Comparison of ENCODE assay signal across 8 cellular contexts in the genomic region with DNA sequence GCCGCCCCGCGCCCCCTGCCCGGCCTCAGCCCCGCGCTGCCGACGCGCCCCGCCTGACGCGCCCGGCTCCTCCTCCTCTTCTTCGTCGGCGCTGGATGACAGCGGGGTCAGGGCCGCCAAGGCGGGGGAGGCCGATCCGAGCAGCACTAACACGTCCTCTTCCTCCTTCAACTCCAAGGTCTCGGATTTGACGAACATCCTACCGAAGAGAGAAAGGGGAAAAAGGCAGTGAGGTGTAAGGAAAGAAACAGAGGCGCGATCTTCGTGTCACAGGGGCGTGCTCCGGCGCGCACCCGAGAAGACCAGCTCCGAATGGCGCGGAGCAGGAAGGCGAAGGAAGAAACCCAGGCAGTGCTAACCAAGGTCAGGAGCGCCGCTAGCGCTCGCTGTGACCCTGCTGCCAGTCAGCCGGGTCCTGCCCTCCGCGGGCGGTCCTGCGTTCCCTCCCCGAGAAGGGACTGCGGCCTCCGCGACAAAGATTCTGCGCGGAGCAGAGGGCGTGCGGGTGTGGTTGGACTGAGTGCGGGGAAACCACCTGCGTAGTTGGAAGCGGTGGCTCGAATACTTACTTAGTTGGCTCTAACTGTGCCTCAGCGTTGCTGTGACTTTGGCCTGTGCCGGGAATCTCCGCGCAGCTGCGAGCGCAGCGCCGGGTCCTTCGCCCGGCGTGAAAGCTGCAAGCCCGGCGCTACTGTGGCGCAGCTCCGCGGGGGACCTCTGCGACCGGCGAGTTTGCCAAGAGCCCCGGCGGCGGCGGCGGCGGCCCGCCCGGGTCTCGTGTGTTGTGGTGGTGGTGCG. TPM values are rescaled to one million over a fixed set of nuclear protein-coding genes. Genes with fewer than 3 reads are reported as not detected.
DNase-seq lines count a peak whose midpoint lies in the region; ATAC-seq and TF ChIP-seq lines count a peak whose summit lies in the region.

No MANE protein-coding gene starts in this region.

- in situ Hi-C loops in astrocyte of the cerebellum (cut with HindIII; ENCODE audit: low sequenced_read_pairs): no loop called here

- peaks cover 64% of the 10 kb centered on the region for H3K27me3 ChIP-seq in BJ (ENCODE audit: control insufficient read depth, insufficient read depth, low read length)

- TF ChIP-seq CTCF in BJ (IDR thresholded peaks at IDR 0.05; ENCODE audit: insufficient read depth, low read depth, low read length) (no peak), astrocyte of the cerebellum (IDR thresholded peaks at IDR 0.05; ENCODE audit: low read depth, low read length, missing control alignments) (no peak)

- POLR2A ChIA-PET in BJ (lab: Charles Lee): interaction anchor here (0.6 kb wide), 1 partner anchor 48 kb away, joined by 3 read pairs; no protein-coding TSS in a partner anchor

- H3K36me3 ChIP-seq in BJ (ENCODE audit: control insufficient read depth, insufficient read depth, low read length): no peaks in the 10 kb centered on the region

- ATAC-seq in GM18858 (IDR thresholded peaks at IDR 0.05; ENCODE audit: unreplicated experiment): peak; percentile 24
- ATAC-seq in HG02885 (IDR thresholded peaks at IDR 0.05; ENCODE audit: poor library complexity, unreplicated experiment): peak; percentile 45

- peak overlapping the region; percentile 36 for H3K4me3 ChIP-seq in BJ (ENCODE audit: low read depth, low read length)
- H3K4me3 ChIP-seq in astrocyte of the cerebellum (ENCODE audit: low read depth, low read length): peak overlapping the region; percentile 48

- DNase-seq in BJ (ENCODE audit: low read depth) (no peak), NCI-H69 (lab: John Stamatoyannopoulos, UW) (peak; percentile 86), astrocyte of the cerebellum (ENCODE audit: low read depth) (no peak), iPS-NIHi11 (ENCODE audit: low spot score) (peak; percentile 47), SK-N-DZ (ENCODE audit: low spot score) (no peak)
- DNase-seq in stimulated activated CD4-positive, alpha-beta T cell treated with anti-CD3 and anti-CD28 coated beads, Interleukin-4, amount 100 ng/mL, for 1 hour: peak; percentile 41

- CTCF ChIA-PET in BJ (lab: Yijun Ruan, JAX): interaction anchor here (1.0 to 1.8 kb wide), 4 partner anchors 7 to 15 kb away, joined by 3 to 6 read pairs (median 4); no protein-coding TSS in a partner anchor

RNA-seq across cellular contexts. Expression of a gene that starts 0.5 kb away (rescaled TPM):
- polyA plus RNA-seq in BJ (2011; rRNA removed): not detected in 2 replicates
- not detected in 2 replicates for polyA minus RNA-seq in BJ (2011; rRNA and poly(A)+ RNA removed)
- 1.1 and 1.3 TPM in 2 replicates for polyA plus RNA-seq in SK-N-DZ (2014; cell fraction: cytosol; rRNA removed)
- polyA plus RNA-seq in SK-N-DZ (2014; cell fraction: nucleus; rRNA removed): 0.63 and 0.79 TPM in 2 replicates

Comparison
In these comparisons a context has a peak if more than half of its experiments do, and no peak if none do; other contexts are left out.
1. DNase-seq: peak in NCI-H69 (single experiment), iPS-NIHi11 (single experiment) and stimulated activated CD4-positive, alpha-beta T cell treated with anti-CD3 and anti-CD28 coated beads, Interleukin-4, amount 100 ng/mL, for 1 hour (single experiment); none in BJ (single experiment), astrocyte of the cerebellum (single experiment) and SK-N-DZ (single experiment).